ENCODE assay signal across 1 cellular context in the genomic region with DNA sequence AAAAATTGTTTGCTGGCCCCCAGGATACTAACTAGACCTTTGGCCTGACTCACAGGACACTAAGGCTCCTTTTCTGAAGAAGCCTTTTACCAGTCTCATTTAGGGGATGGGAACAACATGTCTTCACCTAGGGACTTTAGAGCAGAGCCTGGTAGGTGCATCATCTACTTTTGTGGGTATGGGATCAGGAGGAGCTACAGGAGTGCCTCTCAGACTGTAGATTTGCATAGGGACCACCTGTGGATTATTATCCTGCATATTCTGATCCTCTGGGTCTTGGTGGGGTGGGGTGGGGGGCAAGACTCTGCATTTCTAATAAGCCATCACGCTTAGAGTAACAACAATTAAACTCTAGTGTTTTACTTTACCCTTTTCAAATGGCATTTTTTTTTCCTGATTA. TPM values are rescaled to one million over a fixed set of nuclear protein-coding genes. Genes with fewer than 3 reads are reported as not detected.
"Had no signal": no experiment of that assay in that cellular context is flagged by ENCODE, and none has a peak within 500 bp of the region (broad histone marks: within the 10 kb centered on the region; RNA-seq: fewer than 3 reads in every experiment).

No MANE protein-coding gene starts in this region.

RNA-seq across cellular contexts. Expression of gene PTPN20, which starts 21.2 kb away (rescaled TPM):
- total RNA-seq: G401 had no signal
